Comparison of ENCODE assay signal across 8 cellular contexts in the genomic region with DNA sequence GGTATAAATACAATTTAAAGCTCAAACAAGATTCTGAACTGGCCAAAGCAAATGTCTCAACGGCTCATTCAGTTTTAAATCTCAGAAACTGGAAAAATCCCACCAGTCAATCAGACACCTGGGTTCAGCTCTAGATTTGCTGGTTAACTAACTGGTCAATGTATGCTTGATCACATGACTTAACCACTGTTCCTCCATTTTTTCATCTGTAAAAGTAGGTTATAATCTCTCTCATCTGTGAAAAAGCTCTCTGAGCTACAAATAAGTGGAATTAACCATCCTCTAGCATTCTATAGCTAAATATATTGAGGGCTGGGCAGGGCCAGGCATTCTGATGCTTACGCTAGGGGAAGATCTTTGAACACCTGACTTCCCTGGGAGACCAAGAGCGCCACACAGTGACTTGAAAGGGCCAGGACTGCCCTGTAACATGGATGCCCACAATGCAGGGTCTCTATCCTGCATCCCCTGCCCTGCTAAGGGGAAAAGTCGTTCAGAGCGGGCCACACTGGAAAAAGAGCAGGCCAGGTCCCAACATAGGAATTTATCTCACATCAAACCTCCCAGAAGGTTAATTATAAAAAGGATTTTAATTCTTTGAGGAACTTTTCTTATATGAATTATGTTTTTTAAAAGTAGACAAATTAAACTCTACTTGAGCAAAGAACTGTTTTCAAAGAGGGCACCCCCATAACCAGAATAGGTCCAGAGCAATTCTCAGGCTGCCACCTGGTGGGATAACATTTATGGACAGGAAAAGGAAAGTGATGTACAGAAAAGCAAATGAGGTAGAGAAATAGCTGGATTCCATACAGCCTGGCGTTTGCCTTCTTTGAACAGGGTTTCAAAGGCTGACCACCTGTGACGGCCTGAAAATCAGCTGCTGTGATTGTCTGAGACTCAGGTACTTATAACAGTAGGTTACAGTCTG. TPM values are rescaled to one million over a fixed set of nuclear protein-coding genes. Genes with fewer than 3 reads are reported as not detected.
DNase-seq lines count a peak whose midpoint lies in the region; ATAC-seq, FAIRE-seq and TF ChIP-seq lines count a peak whose summit lies in the region.

No MANE protein-coding gene starts in this region.

- peak; percentile 36 for ATAC-seq in GM19043 (IDR thresholded peaks at IDR 0.05; ENCODE audit: low read depth, unreplicated experiment)

- H3K36me3 ChIP-seq in Caco-2 (ENCODE audit: control insufficient read depth, insufficient read depth, low read length) (no peaks in the 10 kb centered on the region), HUES48 (ENCODE audit: control insufficient read depth, insufficient read depth, low read length) (peaks cover 13% of the 10 kb centered on the region), SJSA1 (peaks cover 17% of the 10 kb centered on the region), liver (ENCODE audit: control insufficient read depth in 4 of 4, insufficient read depth in 3 of 4, low read depth in 1 of 4, low read length in 3 of 4) (peaks cover 3 to 9% (median 6%) of the 10 kb centered on the region in 4 donors), thyroid gland (peaks cover 7 to 9% of the 10 kb centered on the region in 2 donors)

- peak in 1 of 2 experiments; percentile 48 for DNase-seq in Caco-2
- DNase-seq in SJSA1 (ENCODE audit: low read depth in 1 of 2, low spot score in 2 of 2): peak in 1 of 2 experiments; percentile 40
- DNase-seq in chondrocyte (ENCODE audit: low spot score): no peak
- DNase-seq in thyroid gland: peak; percentile 32 to 61
- DNase-seq in frontal cortex (ENCODE audit: low spot score in 2 of 2): no peak

- H3K9me3 ChIP-seq in Caco-2 (no peaks in the 10 kb centered on the region), HUES48 (ENCODE audit: control insufficient read depth, insufficient read depth, low read length) (no peaks in the 10 kb centered on the region), SJSA1 (replicated peaks) (no peaks in the 10 kb centered on the region), liver (ENCODE audit: control insufficient read depth in 4 of 4, low read length in 3 of 4) (no peaks in the 10 kb centered on the region), thyroid gland (no peaks in the 10 kb centered on the region)

- CTCF ChIA-PET in Caco-2 (lab: Charles Lee): interaction anchor here (0.5 to 3.5 kb wide), 4 partner anchors 45 to 261 kb away, joined by 3 to 20 read pairs (median 8); a partner anchor contains a TSS

- H3K9ac ChIP-seq in HUES48 (ENCODE audit: low read depth, low read length) (no peak overlapping the region), liver (ENCODE audit: low read depth in 1 of 2, low read length in 2 of 2) (peak overlapping the region; percentile 51 to 77)

- WGBS in liver: 61% methylated on average over 7 of the region's 7 CpGs
- WGBS in thyroid gland, 2 donors: 44 to 47% methylated on average over 7 of the region's 7 CpGs

- H3K27ac ChIP-seq in HUES48 (ENCODE audit: low read depth, low read length) (no peak overlapping the region), SJSA1 (no peak overlapping the region), liver (ENCODE audit: low read depth in 1 of 2, low read length in 2 of 2) (no peak overlapping the region), thyroid gland (peak overlapping the region; percentile 54 to 93 (median 87))

- H3K4me3 Mint-ChIP-seq in Caco-2 (ENCODE audit: unreplicated experiment) (peak overlapping the region; percentile 83), chondrocyte (ENCODE audit: unreplicated experiment) (peak overlapping the region; percentile 94)

- no peak for FAIRE-seq in frontal cortex (lab: Jason Lieb, UNC)

- intact Hi-C loops in Caco-2 (cut with micrococcal nuclease; ENCODE audit: unreplicated experiment): loop anchor here (1.0 to 10.0 kb wide), 6 partner anchors 45 to 342 kb away; a partner anchor contains a TSS
- intact Hi-C loops in thyroid gland (cut with DNase I): loop anchor here (10.0 kb wide), 1 partner anchor 223 kb away; no protein-coding TSS in a partner anchor

- TF ChIP-seq CTCF in Caco-2 (IDR thresholded peaks at IDR 0.05; ENCODE audit: insufficient read depth in 1 of 2, low read depth in 1 of 2, low read length in 1 of 2, severe bottlenecking in 1 of 2, unreplicated experiment in 1 of 2) (peak; percentile 48 to 53), chondrocyte (IDR thresholded peaks at IDR 0.05) (peak; percentile 84), liver (IDR thresholded peaks at IDR 0.05; ENCODE audit: low read depth, low read length, missing input control) (peak; percentile 35), thyroid gland (IDR thresholded peaks at IDR 0.05) (peak in 3 of 6 experiments; percentile 33 to 34 (median 34))

- H3K27me3 ChIP-seq in Caco-2 (replicated peaks; ENCODE audit: control insufficient read depth, insufficient read depth, low read length) (no peaks in the 10 kb centered on the region; the same call in 1 of the 2 replicates), HUES48 (ENCODE audit: control insufficient read depth, insufficient read depth, low read length) (peaks cover 5% of the 10 kb centered on the region; the same call in 1 of the 2 replicates), SJSA1 (replicated peaks) (no peaks in the 10 kb centered on the region), liver (ENCODE audit: control insufficient read depth in 4 of 4, insufficient read depth in 4 of 4, low read length in 3 of 4) (no peaks in the 10 kb centered on the region), thyroid gland (no peaks in the 10 kb centered on the region)

- H3K4me1 ChIP-seq in Caco-2: peaks cover 4% of the 10 kb centered on the region
- peaks cover 16% of the 10 kb centered on the region; the same call in 1 of the 2 replicates for H3K4me1 ChIP-seq in HUES48 (ENCODE audit: control insufficient read depth, insufficient read depth, low read length)
- peaks cover 13% of the 10 kb centered on the region for H3K4me1 ChIP-seq in SJSA1 (replicated peaks)
- H3K4me1 ChIP-seq in liver (ENCODE audit: control insufficient read depth in 4 of 4, insufficient read depth in 4 of 4, low read length in 3 of 4): peaks cover 6 to 30% (median 21%) of the 10 kb centered on the region in 4 donors
- H3K4me1 ChIP-seq in thyroid gland: peaks cover 20 to 37% of the 10 kb centered on the region in 2 donors

- no peaks in the 10 kb centered on the region for H3K9me3 Mint-ChIP-seq in Caco-2 (ENCODE audit: unreplicated experiment)
- H3K9me3 Mint-ChIP-seq in chondrocyte (ENCODE audit: low read depth): no peaks in the 10 kb centered on the region

- no peak for TF ChIP-seq POLR2A in thyroid gland (IDR thresholded peaks at IDR 0.05)

- H3K4me3 ChIP-seq in Caco-2 (ENCODE audit: low read depth, low read length): peak overlapping the region; percentile 87
- peak overlapping the region; percentile 82 for H3K4me3 ChIP-seq in HUES48 (ENCODE audit: low read depth, low read length)
- H3K4me3 ChIP-seq in SJSA1: peak overlapping the region; percentile 99
- H3K4me3 ChIP-seq in liver (ENCODE audit: low read depth in 1 of 3, low read length in 3 of 3): peak overlapping the region; percentile 74 to 99 (median 93)
- peak overlapping the region in 2 of 3 donors; percentile 5 to 96 for H3K4me3 ChIP-seq in thyroid gland (replicated peaks in 1 of 3)

- no TSS peak for BruUV-seq in Caco-2 (replicated peaks; lab: Mats Ljungman, UMichigan)

- peak; percentile 71 to 73 for TF ChIP-seq RAD21 in liver (IDR thresholded peaks at IDR 0.05)

- H3K36me3 Mint-ChIP-seq in Caco-2 (ENCODE audit: insufficient read depth, unreplicated experiment): peaks cover 11% of the 10 kb centered on the region
- H3K36me3 Mint-ChIP-seq in chondrocyte (ENCODE audit: low read depth): peaks cover 4% of the 10 kb centered on the region

- H3K4me1 Mint-ChIP-seq in Caco-2 (ENCODE audit: low read depth, unreplicated experiment): peaks cover 7% of the 10 kb centered on the region
- peaks cover 39% of the 10 kb centered on the region for H3K4me1 Mint-ChIP-seq in chondrocyte (ENCODE audit: low read depth)

- H3K27ac Mint-ChIP-seq in Caco-2 (ENCODE audit: unreplicated experiment) (no peak overlapping the region), chondrocyte (ENCODE audit: unreplicated experiment) (peak overlapping the region; percentile 39)

- POLR2A ChIA-PET in Caco-2 (lab: Charles Lee): no interaction called here

- peaks cover 5% of the 10 kb centered on the region for H3K27me3 Mint-ChIP-seq in Caco-2 (ENCODE audit: insufficient read depth, unreplicated experiment)
- no peaks in the 10 kb centered on the region for H3K27me3 Mint-ChIP-seq in chondrocyte (ENCODE audit: low read depth)

TF ChIP-seq in liver, 16 proteins besides CTCF, POLR2A, EP300 and RAD21 (continues in another document):
- TF ChIP-seq, protein P1, sequence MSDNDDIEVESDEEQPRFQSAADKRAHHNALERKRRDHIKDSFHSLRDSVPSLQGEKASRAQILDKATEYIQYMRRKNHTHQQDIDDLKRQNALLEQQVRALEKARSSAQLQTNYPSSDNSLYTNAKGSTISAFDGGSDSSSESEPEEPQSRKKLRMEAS (IDR thresholded peaks at IDR 0.05): no peak
- TF ChIP-seq SP1 (IDR thresholded peaks at IDR 0.05) (no peak), RXRA (IDR thresholded peaks at IDR 0.05) (no peak), YY1 (IDR thresholded peaks at IDR 0.05) (no peak), FOXA2 (IDR thresholded peaks at IDR 0.05) (no peak)

RNA-seq across cellular contexts. Expression of a gene that starts 1.8 kb away (rescaled TPM):
- total RNA-seq in Caco-2 (2022) (20.3 and 22.2 TPM in 2 replicates), chondrocyte (13.7 to 16.5 TPM (median 16.2 TPM) in 3 replicates), liver (1 to 10 TPM; 3.6 to 5.1 TPM), thyroid gland (10 to 100 TPM in 3 of 4 donors, 1 to 10 TPM in 1; 8.7 to 23.5 (median 12.8) TPM), frontal cortex (6.9 TPM)
- 7.3 and 16.0 TPM in 2 replicates for total RNA-seq in SJSA1 (2014; rRNA removed; shearing (Covaris generic))
- 1 to 10 TPM; 3.3 to 7.7 TPM for polyA plus RNA-seq in liver

RNA-seq across cellular contexts. Expression of a gene that starts 22.0 kb away (rescaled TPM):
- 4.7 and 5.6 TPM in 2 replicates for total RNA-seq in Caco-2 (2022)
- 2.1 and 3.6 TPM in 2 replicates for total RNA-seq in SJSA1 (2014; rRNA removed; shearing (Covaris generic))
- total RNA-seq in chondrocyte: 16.5 to 29.7 TPM (median 18.0 TPM) in 3 replicates
- 1 to 10 TPM; 6.3 to 9.5 TPM for total RNA-seq in liver
- polyA plus RNA-seq in liver: 1 to 10 TPM; 2.3 to 2.7 TPM
- total RNA-seq in thyroid gland: 10 to 100 TPM; 59.2 to 84.8 (median 73.1) TPM
- total RNA-seq in frontal cortex: 91.3 TPM

RNA-seq across cellular contexts. Expression of a gene that starts 44.8 kb away (rescaled TPM):
- total RNA-seq in Caco-2 (2022): 32.6 and 38.9 TPM in 2 replicates
- 31.1 TPM in 2 replicates for total RNA-seq in SJSA1 (2014; rRNA removed; shearing (Covaris generic))
- total RNA-seq in chondrocyte: 9.7 to 15.6 TPM (median 14.5 TPM) in 3 replicates
- 10 to 100 TPM in 1 of 2 donors, 1 to 10 TPM in 1; 9.5 to 41.6 TPM for total RNA-seq in liver
- 1 to 10 TPM; 4.3 to 9.8 TPM for polyA plus RNA-seq in liver
- total RNA-seq in thyroid gland: 10 to 100 TPM; 28.8 to 40.3 (median 30.2) TPM
- total RNA-seq in frontal cortex: 85.6 TPM

Comparison
In these comparisons a context has a peak if more than half of its experiments do, and no peak if none do; other contexts are left out.
1. DNase-seq: peak in thyroid gland (2 of 2); none in chondrocyte (single experiment) and frontal cortex (0 of 2).
2. H3K27ac ChIP-seq: peak in thyroid gland (3 of 3); none in HUES48 (single experiment), SJSA1 (single experiment) and liver (0 of 2).
3. Peak in every context shown above with its lines, with median percentiles within 50 percentile points of each other: H3K4me3 ChIP-seq.